Comparison of ENCODE assay signal across 8 cellular contexts in the genomic region with DNA sequence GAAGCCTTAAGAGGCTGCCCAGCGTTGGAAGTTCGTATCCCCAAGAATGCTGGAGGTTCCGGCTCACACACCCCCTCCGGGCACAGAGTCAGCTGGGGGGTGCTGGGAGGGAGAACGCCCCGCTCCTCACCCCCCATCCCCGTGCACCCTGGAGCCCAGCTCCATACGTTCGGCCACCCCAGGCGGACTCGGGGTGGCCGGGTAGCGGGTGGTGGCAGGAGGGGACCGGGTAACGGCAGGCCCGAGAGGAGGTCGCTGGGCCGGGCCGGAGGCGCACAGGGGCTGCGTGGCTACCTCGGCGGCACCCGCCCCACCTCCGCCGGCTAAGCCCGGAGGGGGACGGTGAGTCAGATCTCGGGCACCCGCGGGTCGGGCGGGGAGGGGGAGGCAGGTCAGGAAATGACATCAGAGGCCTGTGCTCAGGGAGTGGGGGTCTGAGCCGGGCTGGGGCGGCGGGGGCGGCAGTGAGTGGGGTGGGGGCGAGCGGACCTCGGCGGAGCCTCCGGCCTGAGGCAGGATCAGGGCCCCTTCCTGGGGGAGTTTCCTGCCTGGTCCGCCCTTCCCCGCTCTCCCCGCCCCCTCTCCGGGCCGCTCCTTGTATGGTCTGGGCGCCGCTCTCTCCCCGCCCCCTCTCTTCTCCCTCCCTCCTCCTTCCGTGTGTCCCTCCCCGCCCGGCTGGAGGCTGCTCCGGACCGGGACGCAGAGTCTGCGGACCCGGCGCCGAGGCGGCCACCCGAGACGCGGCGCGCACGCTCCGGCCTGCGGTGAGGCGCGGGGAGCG. TPM values are rescaled to one million over a fixed set of nuclear protein-coding genes. Genes with fewer than 3 reads are reported as not detected.
A peak's percentile ranks its signal among the peaks of the same experiment; 100 is the strongest.
DNase-seq lines count a peak whose midpoint lies in the region; ATAC-seq and TF ChIP-seq lines count a peak whose summit lies in the region.

A gene with protein sequence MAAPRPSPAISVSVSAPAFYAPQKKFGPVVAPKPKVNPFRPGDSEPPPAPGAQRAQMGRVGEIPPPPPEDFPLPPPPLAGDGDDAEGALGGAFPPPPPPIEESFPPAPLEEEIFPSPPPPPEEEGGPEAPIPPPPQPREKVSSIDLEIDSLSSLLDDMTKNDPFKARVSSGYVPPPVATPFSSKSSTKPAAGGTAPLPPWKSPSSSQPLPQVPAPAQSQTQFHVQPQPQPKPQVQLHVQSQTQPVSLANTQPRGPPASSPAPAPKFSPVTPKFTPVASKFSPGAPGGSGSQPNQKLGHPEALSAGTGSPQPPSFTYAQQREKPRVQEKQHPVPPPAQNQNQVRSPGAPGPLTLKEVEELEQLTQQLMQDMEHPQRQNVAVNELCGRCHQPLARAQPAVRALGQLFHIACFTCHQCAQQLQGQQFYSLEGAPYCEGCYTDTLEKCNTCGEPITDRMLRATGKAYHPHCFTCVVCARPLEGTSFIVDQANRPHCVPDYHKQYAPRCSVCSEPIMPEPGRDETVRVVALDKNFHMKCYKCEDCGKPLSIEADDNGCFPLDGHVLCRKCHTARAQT (plus strand): TSS at position 700 of the 781 bp plus-strand sequence. CDS start 227 bp downstream, outside the sequence.

- no peaks in the 10 kb centered on the region for H3K36me3 Mint-ChIP-seq in activated T-helper 2 cell treated with anti-CD3 and anti-CD28 coated beads, Interferon-gamma antibody, Interleukin-2, Interleukin-4, amounts not matched to agents 10 μg/mL and 5 μg/mL and 100 μg/mL, durations not matched to agents 14 hours and 24 hours and 36 hours (ENCODE audit: low read depth)
- no peaks in the 10 kb centered on the region for H3K36me3 Mint-ChIP-seq in natural killer cell treated with Interleukin-12 subunit alpha and Interleukin-12 subunit beta and Interleukin-15 and Interleukin-18, amount 100 ng/mL, for 72 hours

- H3K4me3 Mint-ChIP-seq in activated T-helper 2 cell treated with anti-CD3 and anti-CD28 coated beads, Interferon-gamma antibody, Interleukin-2, Interleukin-4, amounts not matched to agents 10 μg/mL and 5 μg/mL and 100 μg/mL, durations not matched to agents 14 hours and 24 hours and 36 hours (ENCODE audit: low read depth) = peak within 1 kb of the TSS; percentile 85
- H3K4me3 Mint-ChIP-seq in natural killer cell treated with Interleukin-12 subunit alpha and Interleukin-12 subunit beta and Interleukin-15 and Interleukin-18, amount 100 ng/mL, for 72 hours = peak within 1 kb of the TSS; percentile 94

- peak within 1 kb of the TSS; percentile 89 for H3K27ac Mint-ChIP-seq in activated T-helper 2 cell treated with anti-CD3 and anti-CD28 coated beads, Interferon-gamma antibody, Interleukin-2, Interleukin-4, amounts not matched to agents 10 μg/mL and 5 μg/mL and 100 μg/mL, durations not matched to agents 14 hours and 24 hours and 36 hours
- H3K27ac Mint-ChIP-seq in natural killer cell treated with Interleukin-12 subunit alpha and Interleukin-12 subunit beta and Interleukin-15 and Interleukin-18, amount 100 ng/mL, for 72 hours = peak within 1 kb of the TSS; percentile 93 to 99

- intact Hi-C loops in activated T-helper 2 cell treated with anti-CD3 and anti-CD28 coated beads, Interferon-gamma antibody, Interleukin-2, Interleukin-4, amounts not matched to agents 10 μg/mL and 5 μg/mL and 100 μg/mL, durations not matched to agents 14 hours and 24 hours and 36 hours (cut with micrococcal nuclease) = loop anchor here (1.0 to 5.0 kb wide), 8 partner anchors 18 to 572 kb away; a partner anchor contains a TSS

- no peak for TF ChIP-seq CTCF in RWPE1 (conservative IDR thresholded peaks at IDR 0.05; ENCODE audit: low read depth)
- no peak for TF ChIP-seq CTCF in fibroblast of mammary gland (conservative IDR thresholded peaks at IDR 0.05; ENCODE audit: control insufficient read depth, insufficient read depth, low read depth, low read length)

- POLR2A ChIA-PET in RWPE1 (lab: Yijun Ruan, JAX; ENCODE audit: low non-redundant PET) = interaction anchor here (0.7 kb wide), 1 partner anchor 62 kb away, joined by 5 read pairs; no protein-coding TSS in a partner anchor

- peak; percentile 80 for ATAC-seq in GM21619 (IDR thresholded peaks at IDR 0.05; ENCODE audit: unreplicated experiment)
- ATAC-seq in natural killer cell treated with Interleukin-12 subunit alpha and Interleukin-12 subunit beta and Interleukin-15 and Interleukin-18, amount 100 ng/mL, for 72 hours = peak; percentile 87 to 93
- peak; percentile 81 for ATAC-seq in stimulated activated naive CD8-positive, alpha-beta T cell treated with anti-CD3 and anti-CD28 coated beads, Interleukin-15, Interleukin-2, amounts not matched to agents 100 U/mL and 50 U/mL, for 24 hours

- no peak for TF ChIP-seq EP300 in Ishikawa (IDR thresholded peaks at IDR 0.05; ENCODE audit: borderline replicate concordance)

- peak; percentile 87 for DNase-seq in DMS53 treated with DMSO at 0.1 percent for 48 hours (lab: John Stamatoyannopoulos, UW; ENCODE audit: unreplicated experiment)
- DNase-seq in RWPE1 (ENCODE audit: low spot score) = peak; percentile 95
- DNase-seq in activated T-helper 2 cell treated with anti-CD3 and anti-CD28 coated beads, Interferon-gamma antibody, Interleukin-2, Interleukin-4, amounts not matched to agents 10 μg/mL and 5 μg/mL and 100 μg/mL, durations not matched to agents 14 hours and 24 hours and 36 hours (ENCODE audit: low spot score) = peak; percentile 84
- peak; percentile 92 for DNase-seq in fibroblast of mammary gland (ENCODE audit: low read depth)
- peak; percentile 96 for DNase-seq in natural killer cell treated with Interleukin-12 subunit alpha and Interleukin-12 subunit beta and Interleukin-15 and Interleukin-18, amount 100 ng/mL, for 72 hours (ENCODE audit: low spot score)
- DNase-seq in stimulated activated naive CD8-positive, alpha-beta T cell treated with anti-CD3 and anti-CD28 coated beads, Interleukin-15, Interleukin-2, amounts not matched to agents 100 U/mL and 50 U/mL, for 24 hours = peak; percentile 90

- peak within 1 kb of the TSS; percentile 93 for H3K4me3 ChIP-seq in fibroblast of mammary gland (ENCODE audit: control insufficient read depth, low read depth, low read length)

- peaks cover 44% of the 10 kb centered on the region for H3K4me1 Mint-ChIP-seq in activated T-helper 2 cell treated with anti-CD3 and anti-CD28 coated beads, Interferon-gamma antibody, Interleukin-2, Interleukin-4, amounts not matched to agents 10 μg/mL and 5 μg/mL and 100 μg/mL, durations not matched to agents 14 hours and 24 hours and 36 hours (ENCODE audit: low read depth)
- peaks cover 39 to 42% of the 10 kb centered on the region in 2 donors for H3K4me1 Mint-ChIP-seq in natural killer cell treated with Interleukin-12 subunit alpha and Interleukin-12 subunit beta and Interleukin-15 and Interleukin-18, amount 100 ng/mL, for 72 hours (ENCODE audit: low read depth in 2 of 2)

- H3K9me3 Mint-ChIP-seq in activated T-helper 2 cell treated with anti-CD3 and anti-CD28 coated beads, Interferon-gamma antibody, Interleukin-2, Interleukin-4, amounts not matched to agents 10 μg/mL and 5 μg/mL and 100 μg/mL, durations not matched to agents 14 hours and 24 hours and 36 hours = no peaks in the 10 kb centered on the region
- no peaks in the 10 kb centered on the region for H3K9me3 Mint-ChIP-seq in natural killer cell treated with Interleukin-12 subunit alpha and Interleukin-12 subunit beta and Interleukin-15 and Interleukin-18, amount 100 ng/mL, for 72 hours

- CTCF ChIA-PET in RWPE1 (lab: Yijun Ruan, JAX) = interaction anchor here (0.6 to 1.8 kb wide), 8 partner anchors 11 to 1731 kb away, joined by 3 to 17 read pairs (median 6); no protein-coding TSS in a partner anchor

- TF ChIP-seq RAD21 in Ishikawa (IDR thresholded peaks at IDR 0.05; ENCODE audit: low read depth) = no peak

- H3K27me3 Mint-ChIP-seq in activated T-helper 2 cell treated with anti-CD3 and anti-CD28 coated beads, Interferon-gamma antibody, Interleukin-2, Interleukin-4, amounts not matched to agents 10 μg/mL and 5 μg/mL and 100 μg/mL, durations not matched to agents 14 hours and 24 hours and 36 hours (ENCODE audit: low read depth) = no peaks in the 10 kb centered on the region
- H3K27me3 Mint-ChIP-seq in natural killer cell treated with Interleukin-12 subunit alpha and Interleukin-12 subunit beta and Interleukin-15 and Interleukin-18, amount 100 ng/mL, for 72 hours = no peaks in the 10 kb centered on the region

- H3K27ac ChIP-seq in RWPE1 = peak within 1 kb of the TSS; percentile 95

TF ChIP-seq in Ishikawa, 13 proteins besides CTCF, POLR2A, EP300 and RAD21 (continues in another document):
- TF ChIP-seq CEBPB (IDR thresholded peaks at IDR 0.05) (no peak), TEAD4 (IDR thresholded peaks at IDR 0.05) (no peak), EGR1 (IDR thresholded peaks at IDR 0.05) (peak; percentile 59; the same call in 1 of the 2 replicates), ZBTB7A (IDR thresholded peaks at IDR 0.05; ENCODE audit: low read depth) (peak; percentile 69; the same call in 1 of the 2 replicates), CREB1 (IDR thresholded peaks at IDR 0.05; ENCODE audit: low read depth) (peak; percentile 29; the same call in 1 of the 2 replicates), FOXM1 (IDR thresholded peaks at IDR 0.05; ENCODE audit: borderline replicate concordance, low read depth) (no peak)
- TF ChIP-seq, protein P1, sequence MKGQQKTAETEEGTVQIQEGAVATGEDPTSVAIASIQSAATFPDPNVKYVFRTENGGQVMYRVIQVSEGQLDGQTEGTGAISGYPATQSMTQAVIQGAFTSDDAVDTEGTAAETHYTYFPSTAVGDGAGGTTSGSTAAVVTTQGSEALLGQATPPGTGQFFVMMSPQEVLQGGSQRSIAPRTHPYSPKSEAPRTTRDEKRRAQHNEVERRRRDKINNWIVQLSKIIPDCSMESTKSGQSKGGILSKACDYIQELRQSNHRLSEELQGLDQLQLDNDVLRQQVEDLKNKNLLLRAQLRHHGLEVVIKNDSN (IDR thresholded peaks at IDR 0.05) = no peak
- TF ChIP-seq, protein P2, sequence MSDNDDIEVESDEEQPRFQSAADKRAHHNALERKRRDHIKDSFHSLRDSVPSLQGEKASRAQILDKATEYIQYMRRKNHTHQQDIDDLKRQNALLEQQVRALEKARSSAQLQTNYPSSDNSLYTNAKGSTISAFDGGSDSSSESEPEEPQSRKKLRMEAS (IDR thresholded peaks at IDR 0.05) = peak; percentile 39; the same call in 1 of the 2 replicates

RNA-seq across cellular contexts. Expression of the gene that starts here (rescaled TPM):
- total RNA-seq in activated T-helper 2 cell treated with anti-CD3 and anti-CD28 coated beads, Interferon-gamma antibody, Interleukin-2, Interleukin-4, amounts not matched to agents 10 μg/mL and 5 μg/mL and 100 μg/mL, durations not matched to agents 14 hours and 24 hours and 36 hours = 114 and 115 TPM in 2 replicates
- 100 to 1,000 TPM in 1 of 2 donors, 10 to 100 TPM in 1; 81.6 to 114 TPM for total RNA-seq in natural killer cell treated with Interleukin-12 subunit alpha and Interleukin-12 subunit beta and Interleukin-15 and Interleukin-18, amount 100 ng/mL, for 72 hours

Comparison
In these comparisons a context has a peak if more than half of its experiments do, and no peak if none do; other contexts are left out.
1. Peak in every context shown above with its lines: DNase-seq, ATAC-seq, H3K4me3 ChIP-seq and H3K27ac ChIP-seq.